In genomic region chr15:51837784-51838183, GRCh38 we compare ENCODE assay signal across 9 cellular contexts. TPM values are rescaled to one million over a fixed set of nuclear protein-coding genes. Genes with fewer than 3 reads are reported as not detected.
DNase-seq lines count a peak whose midpoint lies in the region; ATAC-seq and TF ChIP-seq lines count a peak whose summit lies in the region.
"Had no signal": no experiment of that assay in that cellular context is flagged by ENCODE, and none has a peak within 500 bp of the region (broad histone marks: within the 10 kb centered on the region; RNA-seq: fewer than 3 reads in every experiment).

No MANE protein-coding gene starts in this region.

- H3K27ac ChIP-seq in endodermal cell (ENCODE audit: low read depth, low read length) (no peak overlapping the region), testis (no peak overlapping the region)

- no peak for TF ChIP-seq CTCF in endodermal cell (conservative IDR thresholded peaks at IDR 0.05)
- TF ChIP-seq CTCF in testis (IDR thresholded peaks at IDR 0.05), result no peak

- no peak for DNase-seq in activated T-cell treated with anti-CD3 and anti-CD28 coated beads, Interleukin-2, amount 50 U/mL, for 72 hours
- no peak for DNase-seq in activated T-cell treated with anti-CD3 and anti-CD28 coated beads for 4 hours
- DNase-seq in endodermal cell, result no peak
- DNase-seq in amniotic stem cell (lab: John Stamatoyannopoulos, UW), result no peak
- DNase-seq in testis, result no peak
- DNase-seq in hepatic stellate cell (ENCODE audit: low spot score), result no peak
- DNase-seq: NCI-H1048 had no signal

- ATAC-seq in activated T-cell treated with anti-CD3 and anti-CD28 coated beads, Interleukin-2, amount 50 U/mL, for 72 hours (replicated peaks in 1 of 2), result peak; percentile 56 to 61
- peak; percentile 51 for ATAC-seq in HG03571 (IDR thresholded peaks at IDR 0.05; ENCODE audit: unreplicated experiment)

- H3K4me1 ChIP-seq in endodermal cell (ENCODE audit: control insufficient read depth, insufficient read depth, low read length), result no peaks in the 10 kb centered on the region
- H3K4me1 ChIP-seq in testis, result peaks cover 8% of the 10 kb centered on the region

- H3K9ac ChIP-seq in endodermal cell (ENCODE audit: extremely low read depth, low read length, poor library complexity, severe bottlenecking), result no peak overlapping the region

- no peaks in the 10 kb centered on the region for H3K9me3 Mint-ChIP-seq in activated T-cell treated with anti-CD3 and anti-CD28 coated beads, Interleukin-2, amount 50 U/mL, for 72 hours
- no peaks in the 10 kb centered on the region for H3K9me3 Mint-ChIP-seq in endodermal cell
- no peaks in the 10 kb centered on the region for H3K9me3 Mint-ChIP-seq in stimulated activated naive CD8-positive, alpha-beta T cell treated with anti-CD3 and anti-CD28 coated beads, Interleukin-15, Interleukin-2, amounts not matched to agents 100 ng/mL and 50 ng/mL, for 24 hours

- H3K27me3 ChIP-seq in endodermal cell (ENCODE audit: control insufficient read depth, insufficient read depth, low read length, poor library complexity, severe bottlenecking), result no peaks in the 10 kb centered on the region
- no peaks in the 10 kb centered on the region for H3K27me3 ChIP-seq in testis

- H3K4me3 ChIP-seq in endodermal cell (ENCODE audit: low read length) (no peak overlapping the region), testis (no peak overlapping the region)

- peak overlapping the region; percentile 59 to 73 for H3K4me3 Mint-ChIP-seq in activated T-cell treated with anti-CD3 and anti-CD28 coated beads, Interleukin-2, amount 50 U/mL, for 72 hours
- H3K4me3 Mint-ChIP-seq in endodermal cell, result no peak overlapping the region
- H3K4me3 Mint-ChIP-seq in stimulated activated naive CD8-positive, alpha-beta T cell treated with anti-CD3 and anti-CD28 coated beads, Interleukin-15, Interleukin-2, amounts not matched to agents 100 ng/mL and 50 ng/mL, for 24 hours, result peak overlapping the region; percentile 31

- no peaks in the 10 kb centered on the region for H3K27me3 Mint-ChIP-seq in activated T-cell treated with anti-CD3 and anti-CD28 coated beads, Interleukin-2, amount 50 U/mL, for 72 hours (ENCODE audit: low read depth)
- H3K27me3 Mint-ChIP-seq in endodermal cell (ENCODE audit: insufficient read depth), result no peaks in the 10 kb centered on the region
- no peaks in the 10 kb centered on the region for H3K27me3 Mint-ChIP-seq in stimulated activated naive CD8-positive, alpha-beta T cell treated with anti-CD3 and anti-CD28 coated beads, Interleukin-15, Interleukin-2, amounts not matched to agents 100 ng/mL and 50 ng/mL, for 24 hours

- TF ChIP-seq POLR2A in testis (IDR thresholded peaks at IDR 0.05), result no peak

- peaks cover 93% of the 10 kb centered on the region for H3K4me1 Mint-ChIP-seq in activated T-cell treated with anti-CD3 and anti-CD28 coated beads, Interleukin-2, amount 50 U/mL, for 72 hours (ENCODE audit: low read depth)
- H3K4me1 Mint-ChIP-seq in endodermal cell, result peaks cover 23% of the 10 kb centered on the region
- H3K4me1 Mint-ChIP-seq in stimulated activated naive CD8-positive, alpha-beta T cell treated with anti-CD3 and anti-CD28 coated beads, Interleukin-15, Interleukin-2, amounts not matched to agents 100 ng/mL and 50 ng/mL, for 24 hours (ENCODE audit: low read depth), result peaks cover 95% of the 10 kb centered on the region

- 69 to 72% methylated on average over 4 of the region's 4 CpGs for WGBS in endodermal cell (ENCODE audit: insufficient coverage in 1 of 2, insufficient read length in 1 of 2), 2 experiments
- 43 to 52% methylated on average over 4 of the region's 4 CpGs for WGBS in testis, 2 donors

- intact Hi-C loops in testis (cut with DNase I; ENCODE audit: low total_unique reads), result no loop called here

- H3K9me3 ChIP-seq in endodermal cell (ENCODE audit: control insufficient read depth, low read length) (no peaks in the 10 kb centered on the region), testis (no peaks in the 10 kb centered on the region)

- H3K36me3 ChIP-seq in endodermal cell (ENCODE audit: control insufficient read depth, insufficient read depth, low read length) (no peaks in the 10 kb centered on the region), testis (ENCODE audit: low read depth, missing control alignments) (no peaks in the 10 kb centered on the region)

- H3K27ac Mint-ChIP-seq in activated T-cell treated with anti-CD3 and anti-CD28 coated beads, Interleukin-2, amount 50 U/mL, for 72 hours, result peak overlapping the region; percentile 3
- H3K27ac Mint-ChIP-seq in endodermal cell, result peak overlapping the region; percentile 22
- H3K27ac Mint-ChIP-seq in stimulated activated naive CD8-positive, alpha-beta T cell treated with anti-CD3 and anti-CD28 coated beads, Interleukin-15, Interleukin-2, amounts not matched to agents 100 ng/mL and 50 ng/mL, for 24 hours, result peak overlapping the region; percentile 60

- H3K36me3 Mint-ChIP-seq in activated T-cell treated with anti-CD3 and anti-CD28 coated beads, Interleukin-2, amount 50 U/mL, for 72 hours (ENCODE audit: insufficient read depth in 2 of 2), result no peaks in the 10 kb centered on the region
- no peaks in the 10 kb centered on the region for H3K36me3 Mint-ChIP-seq in endodermal cell (ENCODE audit: low read depth)
- H3K36me3 Mint-ChIP-seq in stimulated activated naive CD8-positive, alpha-beta T cell treated with anti-CD3 and anti-CD28 coated beads, Interleukin-15, Interleukin-2, amounts not matched to agents 100 ng/mL and 50 ng/mL, for 24 hours (ENCODE audit: low read depth), result no peaks in the 10 kb centered on the region

RNA-seq across cellular contexts. Expression of gene TMOD3, which starts 8.3 kb away (rescaled TPM):
- 10 to 100 TPM; 48.6 to 55.1 TPM for total RNA-seq in activated T-cell treated with anti-CD3 and anti-CD28 coated beads, Interleukin-2, amount 50 U/mL, for 72 hours
- total RNA-seq in endodermal cell, result 10 to 100 TPM; 39.6 to 44.4 TPM
- polyA plus RNA-seq in endodermal cell (2013, experiment 1 of 2), result 20.6 TPM
- polyA plus RNA-seq in endodermal cell (2013, experiment 2 of 2), result 21.4 TPM
- total RNA-seq in testis, result 10 to 100 TPM; 15.6 to 16.6 TPM
- polyA plus RNA-seq in testis (ENCODE audit: insufficient read depth, low read depth, low replicate concordance), result 21.2 TPM

Comparison
In these comparisons a context has a peak if more than half of its experiments do, and no peak if none do; other contexts are left out.
1. H3K27ac Mint-ChIP-seq: peak in every context shown above with its lines; median percentile 60 in stimulated activated naive CD8-positive, alpha-beta T cell treated with anti-CD3 and anti-CD28 coated beads, Interleukin-15, Interleukin-2, amounts not matched to agents 100 ng/mL and 50 ng/mL, for 24 hours; 22 in endodermal cell; 3 in activated T-cell treated with anti-CD3 and anti-CD28 coated beads, Interleukin-2, amount 50 U/mL, for 72 hours.